ENCODE assay signal across 13 cellular contexts in genomic region chr2:217941339-217941738, GRCh38.
DNase-seq lines count a peak whose midpoint lies in the region; ATAC-seq and TF ChIP-seq lines count a peak whose summit lies in the region.
"Had no signal": no experiment of that assay in that cellular context is flagged by ENCODE, and none has a peak within 500 bp of the region (broad histone marks: within the 10 kb centered on the region; RNA-seq: fewer than 3 reads in every experiment).

No MANE protein-coding gene starts in this region.

- DNase-seq in heart left ventricle, result peak in 4 of 5 donors; percentile 46 to 58 (median 54)
- no peak for DNase-seq in Right ventricle myocardium inferior (ENCODE audit: missing footprints)
- DNase-seq in hepatic stellate cell (ENCODE audit: low spot score), result peak; percentile 85
- no peak for DNase-seq in sciatic nerve (ENCODE audit: low spot score)
- no peak for DNase-seq in NCI-H69 (lab: John Stamatoyannopoulos, UW)
- no peak for DNase-seq in iPS-NIHi7 (ENCODE audit: extremely low spot score)
- DNase-seq: KG1; NCI-H2171 treated with DMSO at 0.1 percent for 48 hours; stimulated activated CD4-positive, alpha-beta T cell treated with anti-CD3 and anti-CD28 coated beads, Interleukin-4, amount 100 ng/mL, for 1 hour had no signal

- peak overlapping the region; percentile 56 to 95 (median 82) for H3K4me3 ChIP-seq in heart left ventricle
- H3K4me3 ChIP-seq: neural progenitor cell had no signal

- WGBS in heart left ventricle, 4 donors, result 12 to 18% (median 16%) methylated on average over 9 to 11 of the region's 11 CpGs

- H3K36me3 ChIP-seq in heart left ventricle, result peaks cover 0 to 6% (median 0%) of the 10 kb centered on the region in 9 donors
- H3K36me3 ChIP-seq: neural progenitor cell had no signal

- no peak for TF ChIP-seq CTCF in heart left ventricle (IDR thresholded peaks at IDR 0.05)

- no peaks in the 10 kb centered on the region for H3K27me3 ChIP-seq in heart left ventricle
- H3K27me3 ChIP-seq: neural progenitor cell had no signal

- H3K9me3 ChIP-seq in heart left ventricle, result no peaks in the 10 kb centered on the region

- peak overlapping the region; percentile 92 to 99 (median 96) for H3K27ac ChIP-seq in heart left ventricle
- H3K27ac ChIP-seq: neural progenitor cell had no signal

- intact Hi-C loops in heart left ventricle (cut with DNase I) (loop anchor here in 7 of 10 donors (2.0 to 5.0 kb wide), 6 partner anchors 39 to 154 kb away; no protein-coding TSS in a partner anchor), Right ventricle myocardium inferior (cut with DNase I) (loop anchor here (5.0 kb wide), 3 partner anchors 39 to 149 kb away; no protein-coding TSS in a partner anchor), sciatic nerve (cut with DNase I) (loop anchor here (5.0 kb wide), 1 partner anchor 46 kb away; no protein-coding TSS in a partner anchor)

- TF ChIP-seq POLR2A in heart left ventricle (IDR thresholded peaks at IDR 0.05), result no peak

- peaks cover 18 to 88% (median 80%) of the 10 kb centered on the region in 12 donors for H3K4me1 ChIP-seq in heart left ventricle

- ATAC-seq in heart left ventricle, result no peak
- no peak for ATAC-seq in Right ventricle myocardium inferior
- ATAC-seq in sciatic nerve, result peak; percentile 18
- no peak for ATAC-seq in HG03280 (IDR thresholded peaks at IDR 0.05; ENCODE audit: unreplicated experiment)
- ATAC-seq in GM21717 (IDR thresholded peaks at IDR 0.05; ENCODE audit: unreplicated experiment), result no peak
- ATAC-seq: Panc1 had no signal

Comparison
In these comparisons a context has a peak if more than half of its experiments do, and no peak if none do; other contexts are left out.
1. DNase-seq: peak in heart left ventricle (4 of 5) and hepatic stellate cell (single experiment); none in Right ventricle myocardium inferior (single experiment), sciatic nerve (single experiment), NCI-H69 (single experiment) and iPS-NIHi7 (single experiment).